ENCODE assay signal across 17 cellular contexts in the genomic region with DNA sequence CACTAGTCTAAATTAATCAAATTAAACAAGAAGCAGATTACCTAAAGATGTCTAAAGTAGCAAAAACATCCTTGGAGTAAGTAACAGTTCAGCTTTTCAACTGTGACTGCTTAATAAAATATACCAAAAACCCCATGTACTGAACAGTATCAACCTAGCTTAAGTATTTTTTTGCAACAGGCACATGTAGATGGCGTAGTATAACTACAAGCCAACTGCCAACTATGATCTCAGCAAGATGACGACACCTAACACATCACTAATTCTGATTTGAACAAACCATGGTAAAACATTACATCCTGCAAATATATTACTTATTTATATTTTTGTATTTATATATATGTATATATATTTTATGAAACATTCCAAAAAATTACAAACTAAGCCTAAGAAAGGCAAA. TPM values are rescaled to one million over a fixed set of nuclear protein-coding genes. Genes with fewer than 3 reads are reported as not detected.
A peak's percentile ranks its signal among the peaks of the same experiment; 100 is the strongest.
DNase-seq lines count a peak whose midpoint lies in the region; ATAC-seq and TF ChIP-seq lines count a peak whose summit lies in the region.
"Had no signal": no experiment of that assay in that cellular context is flagged by ENCODE, and none has a peak within 500 bp of the region (broad histone marks: within the 10 kb centered on the region; RNA-seq: fewer than 3 reads in every experiment).

No MANE protein-coding gene starts in this region.

- no peaks in the 10 kb centered on the region for H3K27me3 Mint-ChIP-seq in activated T-cell treated with anti-CD3 and anti-CD28 coated beads, Interleukin-2, amount 50 U/mL, for 24 hours
- no peaks in the 10 kb centered on the region for H3K27me3 Mint-ChIP-seq in osteocyte (ENCODE audit: unreplicated experiment)

- H3K27ac ChIP-seq in PC-9: peak overlapping the region; percentile 83
- H3K27ac ChIP-seq: psoas muscle, uterus had no signal

- CTCF ChIA-PET in PC-9 (lab: Charles Lee): no interaction called here

- H3K36me3 Mint-ChIP-seq in activated T-cell treated with anti-CD3 and anti-CD28 coated beads, Interleukin-2, amount 50 U/mL, for 24 hours (ENCODE audit: low read depth): peaks cover 91% of the 10 kb centered on the region
- peaks cover 19% of the 10 kb centered on the region for H3K36me3 Mint-ChIP-seq in osteocyte (ENCODE audit: unreplicated experiment)

- H3K4me3 ChIP-seq in PC-9: no peak overlapping the region
- no peak overlapping the region for H3K4me3 ChIP-seq in epithelial cell of esophagus (ENCODE audit: low read length)
- no peak overlapping the region for H3K4me3 ChIP-seq in H7 (ENCODE audit: insufficient read depth, low read depth, low read length)
- H3K4me3 ChIP-seq: psoas muscle, uterus had no signal

- H3K9me3 Mint-ChIP-seq in activated T-cell treated with anti-CD3 and anti-CD28 coated beads, Interleukin-2, amount 50 U/mL, for 24 hours: no peaks in the 10 kb centered on the region
- no peaks in the 10 kb centered on the region for H3K9me3 Mint-ChIP-seq in osteocyte (ENCODE audit: unreplicated experiment)

- 0 out of 2 replicates have a peak overlapping the region, but pooled peaks have one; percentile 2 for H3K4me2 ChIP-seq in PC-9

- H3K4me1 ChIP-seq in PC-9 (replicated peaks; ENCODE audit: insufficient read depth): peaks cover 39% of the 10 kb centered on the region

- no peak for TF ChIP-seq CTCF in PC-9 (conservative IDR thresholded peaks at IDR 0.05)
- TF ChIP-seq CTCF in epithelial cell of esophagus (IDR thresholded peaks at IDR 0.05; ENCODE audit: insufficient read depth, low read depth, low read length, missing control alignments): peak; percentile 8
- no peak for TF ChIP-seq CTCF in osteocyte (IDR thresholded peaks at IDR 0.05)

- H3K9me2 ChIP-seq in PC-9 (ENCODE audit: insufficient read depth): no peaks in the 10 kb centered on the region

- H2AFZ ChIP-seq in PC-9: no peak overlapping the region

- no peaks in the 10 kb centered on the region for H3K9me3 ChIP-seq in PC-9 (ENCODE audit: insufficient read depth, low read depth)
- H3K9me3 ChIP-seq: psoas muscle, uterus had no signal

- DNase-seq in activated T-cell treated with anti-CD3 and anti-CD28 coated beads, Interleukin-2, amount 50 U/mL, for 24 hours: no peak
- DNase-seq in activated T-cell treated with anti-CD3 and anti-CD28 coated beads for 4 hours: no peak
- DNase-seq in PC-9: no peak
- peak; percentile 56 for DNase-seq in epithelial cell of esophagus (ENCODE audit: low read depth)
- DNase-seq in osteocyte (ENCODE audit: extremely low spot score, unreplicated experiment): no peak
- no peak for DNase-seq in H7
- DNase-seq: activated CD4-positive, alpha-beta T cell treated with anti-CD3 and anti-CD28 coated beads, Interleukin-2, amount 50 U/mL, for 4 hours; activated effector memory CD4-positive, alpha-beta T cell treated with Interleukin-2 at 50 U/mL for 16 hours; caudate nucleus; midbrain; NCI-H524 treated with DMSO at 0.1 percent for 48 hours; psoas muscle; RPMI8226; uterus had no signal

- peaks cover 39% of the 10 kb centered on the region; the same call in 1 of the 2 replicates for H3K36me3 ChIP-seq in PC-9 (ENCODE audit: low read depth)
- H3K36me3 ChIP-seq in H7 (replicated peaks; ENCODE audit: control insufficient read depth, insufficient read depth, low read length): peaks cover 6% of the 10 kb centered on the region
- H3K36me3 ChIP-seq: uterus had no signal

- H3K27me3 ChIP-seq in PC-9 (ENCODE audit: insufficient read depth, low read depth): no peaks in the 10 kb centered on the region
- no peaks in the 10 kb centered on the region for H3K27me3 ChIP-seq in H7 (ENCODE audit: control insufficient read depth, insufficient read depth, low read length)
- H3K27me3 ChIP-seq: uterus had no signal

- peaks cover 92% of the 10 kb centered on the region for H4K20me1 ChIP-seq in PC-9 (ENCODE audit: insufficient read depth)

- no peak for ATAC-seq in activated CD4-positive, CD25-positive, alpha-beta regulatory T cell treated with anti-CD3 and anti-CD28 coated beads, Interleukin-2, amount 50 U/mL, for 24 hours
- no peak for ATAC-seq in HG03442 (IDR thresholded peaks at IDR 0.05; ENCODE audit: unreplicated experiment)
- ATAC-seq: stimulated activated effector memory CD8-positive, alpha-beta T cell treated with anti-CD3 and anti-CD28 coated beads, Interleukin-12 subunit alpha, Interleukin-12 subunit beta, amount 100 ng/mL, for 72 hours had no signal

- peaks cover 100% of the 10 kb centered on the region for H3K79me2 ChIP-seq in PC-9 (ENCODE audit: low read depth)

- no TSS peak for BruUV-seq in PC-9 (replicated peaks; lab: Mats Ljungman, UMichigan)

- no peak overlapping the region for H3K4me3 Mint-ChIP-seq in activated T-cell treated with anti-CD3 and anti-CD28 coated beads, Interleukin-2, amount 50 U/mL, for 24 hours
- no peak overlapping the region for H3K4me3 Mint-ChIP-seq in osteocyte (ENCODE audit: unreplicated experiment)
- H3K4me3 Mint-ChIP-seq: stimulated activated effector memory CD8-positive, alpha-beta T cell treated with anti-CD3 and anti-CD28 coated beads, Interleukin-12 subunit alpha, Interleukin-12 subunit beta, amount 100 ng/mL, for 72 hours had no signal

- POLR2A ChIA-PET in PC-9 (lab: Charles Lee; ENCODE audit: unreplicated experiment): no interaction called here

- H3K27ac Mint-ChIP-seq in activated T-cell treated with anti-CD3 and anti-CD28 coated beads, Interleukin-2, amount 50 U/mL, for 24 hours: peak overlapping the region; percentile 59
- H3K27ac Mint-ChIP-seq in osteocyte (ENCODE audit: unreplicated experiment): peak overlapping the region; percentile 14
- H3K27ac Mint-ChIP-seq: stimulated activated effector memory CD8-positive, alpha-beta T cell treated with anti-CD3 and anti-CD28 coated beads, Interleukin-12 subunit alpha, Interleukin-12 subunit beta, amount 100 ng/mL, for 72 hours had no signal

- H3F3A ChIP-seq in PC-9 (ENCODE audit: insufficient read depth, low read depth): peaks cover 61% of the 10 kb centered on the region

- H3K4me1 Mint-ChIP-seq in activated T-cell treated with anti-CD3 and anti-CD28 coated beads, Interleukin-2, amount 50 U/mL, for 24 hours (ENCODE audit: low read depth): peaks cover 81% of the 10 kb centered on the region
- H3K4me1 Mint-ChIP-seq in osteocyte (ENCODE audit: unreplicated experiment): peaks cover 49% of the 10 kb centered on the region

- intact Hi-C loops in PC-9 (cut with micrococcal nuclease; ENCODE audit: unreplicated experiment): no loop called here

RNA-seq across cellular contexts. Expression of a gene that starts 24.5 kb away (rescaled TPM):
- total RNA-seq in PC-9 (2021): 134 and 157 TPM in 2 replicates
- 101 and 102 TPM in 2 replicates for total RNA-seq in osteocyte
- total RNA-seq in H7 (2014; rRNA removed; shearing (Covaris generic)): 245 and 292 TPM in 2 replicates
